Comparison of ENCODE assay signal across 15 cellular contexts in the genomic region with DNA sequence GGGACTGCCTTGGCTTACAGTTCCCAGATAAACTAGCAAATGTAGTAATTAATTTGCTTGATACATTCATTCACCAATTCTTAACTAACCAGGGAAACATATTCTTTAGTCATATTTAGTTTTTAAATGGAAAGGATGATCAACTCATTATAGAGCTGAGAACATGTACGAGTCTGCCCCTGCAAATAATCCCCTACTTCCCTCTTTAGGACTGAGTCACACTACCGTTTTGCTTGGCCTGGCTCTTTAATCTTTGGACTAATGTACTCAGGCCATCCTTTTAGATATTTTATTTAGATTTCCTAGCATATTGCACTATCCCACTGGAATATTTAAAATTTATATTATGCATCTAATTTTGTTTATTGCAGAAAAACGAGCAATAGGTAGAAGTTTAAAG.
DNase-seq lines count a peak whose midpoint lies in the region; ATAC-seq and TF ChIP-seq lines count a peak whose summit lies in the region.
"Had no signal": no experiment of that assay in that cellular context is flagged by ENCODE, and none has a peak within 500 bp of the region (broad histone marks: within the 10 kb centered on the region; RNA-seq: fewer than 3 reads in every experiment).

No MANE protein-coding gene starts in this region.

- no peak overlapping the region for H4K91ac ChIP-seq in trophoblast cell (ENCODE audit: low read depth, low read length)

- H3K36me3 ChIP-seq in RWPE2 (ENCODE audit: low read depth) (no peaks in the 10 kb centered on the region), trophoblast cell (ENCODE audit: control insufficient read depth in 1 of 2, insufficient read depth in 2 of 2, low read length in 2 of 2) (no peaks in the 10 kb centered on the region)
- H3K36me3 ChIP-seq in CD4-positive, alpha-beta memory T cell (ENCODE audit: insufficient read depth, low read length) = no peaks in the 10 kb centered on the region
- no peaks in the 10 kb centered on the region for H3K36me3 ChIP-seq in effector memory CD4-positive, alpha-beta T cell (ENCODE audit: control insufficient read depth, insufficient read depth, low read length)
- H3K36me3 ChIP-seq: BLaER1 treated with 17β-estradiol and CSF1 and Interleukin-3, amounts not matched to agents 10 nM and 100 nM had no signal

- no peak overlapping the region for H2AFZ ChIP-seq in trophoblast cell (ENCODE audit: insufficient read depth, low read length, poor library complexity)
- H2AFZ ChIP-seq: GM23338 had no signal

- H2BK5ac ChIP-seq in trophoblast cell (ENCODE audit: low read depth, low read length, poor library complexity) = no peak overlapping the region

- H3K18ac ChIP-seq in trophoblast cell (ENCODE audit: low read length) = no peak overlapping the region

- H2AK5ac ChIP-seq in trophoblast cell (ENCODE audit: low read length) = no peak overlapping the region

- intact Hi-C loops in CD4-positive, alpha-beta memory T cell (cut with micrococcal nuclease) = no loop called here

- no peak overlapping the region for H3K4me2 ChIP-seq in trophoblast cell (ENCODE audit: low read length)
- H3K4me2 ChIP-seq: BLaER1 treated with 17β-estradiol and CSF1 and Interleukin-3, amounts not matched to agents 10 nM and 100 nM; GM23338 had no signal

- no peak overlapping the region for H3K27ac Mint-ChIP-seq in CD4-positive, alpha-beta memory T cell
- H3K27ac Mint-ChIP-seq: CD4-positive, CD25-positive, alpha-beta regulatory T cell; GM23338 had no signal

- no peak overlapping the region for H2BK12ac ChIP-seq in trophoblast cell (ENCODE audit: low read length)

- no peaks in the 10 kb centered on the region for H3K9me3 Mint-ChIP-seq in CD4-positive, alpha-beta memory T cell
- H3K9me3 Mint-ChIP-seq: CD4-positive, CD25-positive, alpha-beta regulatory T cell; GM23338 had no signal

- H3K27me3 Mint-ChIP-seq in CD4-positive, alpha-beta memory T cell = peaks cover 10 to 11% of the 10 kb centered on the region in 2 donors
- H3K27me3 Mint-ChIP-seq: CD4-positive, CD25-positive, alpha-beta regulatory T cell had no signal

- H3K4me3 ChIP-seq in RWPE2 (ENCODE audit: severe bottlenecking) (no peak overlapping the region), trophoblast cell (ENCODE audit: low read depth, low read length) (no peak overlapping the region)
- H3K4me3 ChIP-seq in CD4-positive, alpha-beta memory T cell (ENCODE audit: low read length in 2 of 2) = no peak overlapping the region
- H3K4me3 ChIP-seq in effector memory CD4-positive, alpha-beta T cell (ENCODE audit: insufficient read depth, low read depth, low read length, poor library complexity, severe bottlenecking) = no peak overlapping the region
- H3K4me3 ChIP-seq: BLaER1 treated with 17β-estradiol and CSF1 and Interleukin-3, amounts not matched to agents 10 nM and 100 nM; GM23338 had no signal

- H3K36me3 Mint-ChIP-seq in CD4-positive, alpha-beta memory T cell = no peaks in the 10 kb centered on the region
- H3K36me3 Mint-ChIP-seq: CD4-positive, CD25-positive, alpha-beta regulatory T cell had no signal

- no peaks in the 10 kb centered on the region for H3K27me3 ChIP-seq in RWPE2 (ENCODE audit: insufficient read depth, poor library complexity, severe bottlenecking)
- no peaks in the 10 kb centered on the region for H3K27me3 ChIP-seq in foreskin keratinocyte
- no peaks in the 10 kb centered on the region for H3K27me3 ChIP-seq in CD4-positive, alpha-beta memory T cell (ENCODE audit: insufficient read depth, low read length)
- no peaks in the 10 kb centered on the region for H3K27me3 ChIP-seq in effector memory CD4-positive, alpha-beta T cell (replicated peaks; ENCODE audit: control insufficient read depth, insufficient read depth, low read length, poor library complexity, severe bottlenecking)
- H3K27me3 ChIP-seq in trophoblast cell (ENCODE audit: insufficient read depth, low read length) = no peaks in the 10 kb centered on the region
- H3K27me3 ChIP-seq: BLaER1 treated with 17β-estradiol and CSF1 and Interleukin-3, amounts not matched to agents 10 nM and 100 nM had no signal

- POLR2A ChIA-PET in CD4-positive, alpha-beta memory T cell (lab: Charles Lee; ENCODE audit: partially characterized antibody) = no interaction called here

- no peak overlapping the region for H3K9ac ChIP-seq in trophoblast cell (ENCODE audit: low read length)
- H3K9ac ChIP-seq: BLaER1 treated with 17β-estradiol and CSF1 and Interleukin-3, amounts not matched to agents 10 nM and 100 nM had no signal

- H3K79me2 ChIP-seq in trophoblast cell (ENCODE audit: control insufficient read depth, insufficient read depth, low read length, poor library complexity) = no peaks in the 10 kb centered on the region

- H3K4me3 Mint-ChIP-seq in CD4-positive, alpha-beta memory T cell = no peak overlapping the region
- H3K4me3 Mint-ChIP-seq: CD4-positive, CD25-positive, alpha-beta regulatory T cell; GM23338 had no signal

- peak; percentile 68 for ATAC-seq in HG02610 (IDR thresholded peaks at IDR 0.05; ENCODE audit: unreplicated experiment)
- ATAC-seq in RWPE2 (ENCODE audit: low read depth) = peak; percentile 71
- ATAC-seq in foreskin keratinocyte = peak; percentile 76
- no peak for ATAC-seq in HG03025 (IDR thresholded peaks at IDR 0.05; ENCODE audit: low FRiP score, unreplicated experiment)
- ATAC-seq: GM23338 had no signal

- CTCF ChIA-PET in CD4-positive, alpha-beta memory T cell (lab: Charles Lee; ENCODE audit: partially characterized antibody) = no interaction called here

- TF ChIP-seq CTCF in RWPE2 (IDR thresholded peaks at IDR 0.05; ENCODE audit: poor library complexity, severe bottlenecking) (no peak), foreskin keratinocyte (conservative IDR thresholded peaks at IDR 0.05) (no peak)

- H3K9me3 ChIP-seq in RWPE2 (ENCODE audit: severe bottlenecking) (no peaks in the 10 kb centered on the region), trophoblast cell (ENCODE audit: insufficient read depth, low read depth, low read length) (no peaks in the 10 kb centered on the region)
- H3K9me3 ChIP-seq in CD4-positive, alpha-beta memory T cell (ENCODE audit: control insufficient read depth in 1 of 2, low read length in 2 of 2) = no peaks in the 10 kb centered on the region
- no peaks in the 10 kb centered on the region for H3K9me3 ChIP-seq in effector memory CD4-positive, alpha-beta T cell (ENCODE audit: control insufficient read depth, low read length)
- H3K9me3 ChIP-seq: BLaER1 treated with 17β-estradiol and CSF1 and Interleukin-3, amounts not matched to agents 10 nM and 100 nM had no signal

- H3K4me1 ChIP-seq in RWPE2 (ENCODE audit: insufficient read depth, poor library complexity, severe bottlenecking) (no peaks in the 10 kb centered on the region), foreskin keratinocyte (peaks cover 11% of the 10 kb centered on the region), trophoblast cell (ENCODE audit: control insufficient read depth in 1 of 2, insufficient read depth in 2 of 2, low read length in 2 of 2) (peaks cover 0 to 3% of the 10 kb centered on the region in 2 experiments)
- H3K4me1 ChIP-seq in CD4-positive, alpha-beta memory T cell (ENCODE audit: insufficient read depth, low read length) = no peaks in the 10 kb centered on the region
- H3K4me1 ChIP-seq in effector memory CD4-positive, alpha-beta T cell (ENCODE audit: control insufficient read depth, insufficient read depth, low read length, poor library complexity, severe bottlenecking) = no peaks in the 10 kb centered on the region
- H3K4me1 ChIP-seq: BLaER1 treated with 17β-estradiol and CSF1 and Interleukin-3, amounts not matched to agents 10 nM and 100 nM had no signal

- no peaks in the 10 kb centered on the region for H3K79me1 ChIP-seq in trophoblast cell (ENCODE audit: low read length)

- no peaks in the 10 kb centered on the region for H3K4me1 Mint-ChIP-seq in CD4-positive, alpha-beta memory T cell
- H3K4me1 Mint-ChIP-seq: CD4-positive, CD25-positive, alpha-beta regulatory T cell had no signal

- no peak overlapping the region for H3K27ac ChIP-seq in RWPE2 (ENCODE audit: poor library complexity, severe bottlenecking)
- no peak overlapping the region for H3K27ac ChIP-seq in foreskin keratinocyte
- no peak overlapping the region for H3K27ac ChIP-seq in CD4-positive, alpha-beta memory T cell (ENCODE audit: low read depth, low read length)
- no peak overlapping the region for H3K27ac ChIP-seq in effector memory CD4-positive, alpha-beta T cell (ENCODE audit: insufficient read depth, low read length, poor library complexity, severe bottlenecking)
- no peak overlapping the region for H3K27ac ChIP-seq in trophoblast cell (ENCODE audit: low read depth, low read length)
- H3K27ac ChIP-seq: BLaER1 treated with 17β-estradiol and CSF1 and Interleukin-3, amounts not matched to agents 10 nM and 100 nM had no signal

- peak; percentile 42 to 61 for DNase-seq in Kasumi-1 (lab: John Stamatoyannopoulos, UW)
- DNase-seq in RWPE2 (ENCODE audit: low spot score) = no peak
- peak in 1 of 2 donors; percentile 50 for DNase-seq in foreskin keratinocyte
- no peak for DNase-seq in CD4-positive, alpha-beta memory T cell
- no peak for DNase-seq in effector memory CD4-positive, alpha-beta T cell
- DNase-seq in trophoblast cell = no peak
- DNase-seq: ACHN; Calu3; CD4-positive, CD25-positive, alpha-beta regulatory T cell; DMS 273 treated with DMSO at 0.1 percent for 48 hours; H7 had no signal

- no peak overlapping the region for H4K8ac ChIP-seq in trophoblast cell (ENCODE audit: low read depth, low read length)

- H3K23ac ChIP-seq in trophoblast cell (ENCODE audit: low read length) = no peak overlapping the region

- WGBS in trophoblast cell (ENCODE audit: extremely low coverage, insufficient coverage, insufficient read length) = no CpG with 5 or more reads among the region's 3 CpGs

- H2BK120ac ChIP-seq in trophoblast cell (ENCODE audit: insufficient read depth, low read length, poor library complexity) = no peak overlapping the region

- no peak overlapping the region for H3K4ac ChIP-seq in trophoblast cell (ENCODE audit: low read depth, low read length)

- H4K12ac ChIP-seq in trophoblast cell (ENCODE audit: low read depth, low read length) = no peak overlapping the region

- no peak overlapping the region for H3K14ac ChIP-seq in trophoblast cell (ENCODE audit: low read length)

Comparison
In these comparisons a context has a peak if more than half of its experiments do, and no peak if none do; other contexts are left out.
1. DNase-seq: peak in Kasumi-1 (2 of 2); none in RWPE2 (single experiment), CD4-positive, alpha-beta memory T cell (0 of 5), effector memory CD4-positive, alpha-beta T cell (0 of 3) and trophoblast cell (0 of 2).